Comparison of ENCODE assay signal across 34 cellular contexts in genomic region chr4:70564033-70564432, GRCh38. TPM values are rescaled to one million over a fixed set of nuclear protein-coding genes. Genes with fewer than 3 reads are reported as not detected.
DNase-seq lines count a peak whose midpoint lies in the region; ATAC-seq, FAIRE-seq and TF ChIP-seq lines count a peak whose summit lies in the region.
"Had no signal": no experiment of that assay in that cellular context is flagged by ENCODE, and none has a peak within 500 bp of the region (broad histone marks: within the 10 kb centered on the region; RNA-seq: fewer than 3 reads in every experiment).

No MANE protein-coding gene starts in this region.

- TF ChIP-seq EP300 in gastroesophageal sphincter (IDR thresholded peaks at IDR 0.05) = no peak

- TF ChIP-seq CTCF in endodermal cell (conservative IDR thresholded peaks at IDR 0.05) (no peak), gastroesophageal sphincter (IDR thresholded peaks at IDR 0.05) (no peak), foreskin fibroblast (IDR thresholded peaks at IDR 0.05; ENCODE audit: low read depth, low read length) (no peak)

- ATAC-seq in gastroesophageal sphincter = no peak
- ATAC-seq: activated CD4-positive, alpha-beta T cell treated with anti-CD3 and anti-CD28 coated beads for 36 hours; activated CD8-positive, alpha-beta T cell treated with anti-CD3 and anti-CD28 coated beads for 36 hours; activated T-helper 17 cell treated with anti-CD3 and anti-CD28 coated beads, Interleukin-2, amount 50 U/mL, for 72 hours; effector memory CD8-positive, alpha-beta T cell; lower lobe of right lung; natural killer cell; stimulated activated effector memory CD8-positive, alpha-beta T cell treated with anti-CD3 and anti-CD28 coated beads, Interleukin-12 subunit alpha, Interleukin-12 subunit beta, amount 100 ng/mL, for 72 hours had no signal

- H3K4me3 Mint-ChIP-seq in endodermal cell = peak overlapping the region; percentile 21
- H3K4me3 Mint-ChIP-seq: activated CD4-positive, alpha-beta T cell treated with anti-CD3 and anti-CD28 coated beads for 36 hours; activated CD8-positive, alpha-beta T cell treated with anti-CD3 and anti-CD28 coated beads for 36 hours; activated naive CD4-positive, alpha-beta T cell treated with anti-CD3 and anti-CD28 coated beads, Interleukin-2, amount 10 ng/mL, durations not matched to agents 7 days and 5 days; activated T-helper 17 cell treated with anti-CD3 and anti-CD28 coated beads, Interleukin-2, amount 50 U/mL, for 72 hours; CD14-positive monocyte; effector memory CD8-positive, alpha-beta T cell; natural killer cell; stimulated activated effector memory CD8-positive, alpha-beta T cell treated with anti-CD3 and anti-CD28 coated beads, Interleukin-12 subunit alpha, Interleukin-12 subunit beta, amount 100 ng/mL, for 72 hours had no signal

- no peaks in the 10 kb centered on the region for H3K27me3 ChIP-seq in endodermal cell (ENCODE audit: control insufficient read depth, insufficient read depth, low read length, poor library complexity, severe bottlenecking)
- no peaks in the 10 kb centered on the region for H3K27me3 ChIP-seq in small intestine (ENCODE audit: control insufficient read depth in 2 of 2, insufficient read depth in 2 of 2, low read length in 2 of 2)
- H3K27me3 ChIP-seq in gastroesophageal sphincter = no peaks in the 10 kb centered on the region
- H3K27me3 ChIP-seq: adrenal gland, SJCRH30 had no signal

- H3K4me1 ChIP-seq in endodermal cell (ENCODE audit: control insufficient read depth, insufficient read depth, low read length) = no peaks in the 10 kb centered on the region
- no peaks in the 10 kb centered on the region for H3K4me1 ChIP-seq in small intestine (ENCODE audit: control insufficient read depth in 2 of 2, insufficient read depth in 1 of 2, low read depth in 1 of 2, low read length in 1 of 2)
- H3K4me1 ChIP-seq in gastroesophageal sphincter = peaks cover 0 to 2% (median 0%) of the 10 kb centered on the region in 3 donors
- H3K4me1 ChIP-seq: adrenal gland, SJCRH30 had no signal

- peak; percentile 42 for DNase-seq in DMS153 (lab: John Stamatoyannopoulos, UW)
- no peak for DNase-seq in DMS153 treated with DMSO at 0.1 percent for 48 hours (lab: John Stamatoyannopoulos, UW; ENCODE audit: unreplicated experiment)
- DNase-seq in NCI-H510A treated with DMSO at 0.1 percent for 48 hours (lab: John Stamatoyannopoulos, UW) = peak; percentile 16
- DNase-seq in endodermal cell = peak; percentile 64
- DNase-seq in small intestine = peak; percentile 11
- DNase-seq in iPS-NIHi7 (ENCODE audit: extremely low spot score) = no peak
- no peak for DNase-seq in foreskin fibroblast
- DNase-seq: activated CD4-positive, alpha-beta T cell treated with anti-CD3 and anti-CD28 coated beads for 36 hours; activated CD8-positive, alpha-beta memory T cell treated with anti-CD3 and anti-CD28 coated beads, Interleukin-2, amount 50 U/mL, for 48 hours; activated CD8-positive, alpha-beta T cell treated with anti-CD3 and anti-CD28 coated beads for 36 hours; activated naive CD4-positive, alpha-beta T cell treated with anti-CD3 and anti-CD28 coated beads, Interleukin-2, amount 10 ng/mL, durations not matched to agents 7 days and 5 days; adrenal gland; central memory CD4-positive, alpha-beta T cell; cortex of kidney; effector memory CD8-positive, alpha-beta T cell; erythroblast; H7; Karpas-422; kidney glomerular epithelial cell; lower lobe of right lung; natural killer cell; NCI-H1436; occipital lobe; SJCRH30; substantia nigra; T-helper 9 cell; trophoblast cell had no signal

- WGBS in endodermal cell (ENCODE audit: insufficient coverage in 1 of 2, insufficient read length in 1 of 2), 2 experiments = 70 to 84% methylated on average over 6 to 8 of the region's 8 CpGs
- 9 to 52% (median 42%) methylated on average over 8 of the region's 8 CpGs for WGBS in small intestine, 3 donors
- 64 to 70% methylated on average over 3 to 8 of the region's 8 CpGs for WGBS in gastroesophageal sphincter (ENCODE audit: low coverage in 1 of 2), 2 donors

- no peaks in the 10 kb centered on the region for H3K36me3 Mint-ChIP-seq in endodermal cell (ENCODE audit: low read depth)
- H3K36me3 Mint-ChIP-seq: activated naive CD4-positive, alpha-beta T cell treated with anti-CD3 and anti-CD28 coated beads, Interleukin-2, amount 10 ng/mL, durations not matched to agents 7 days and 5 days; CD14-positive monocyte; natural killer cell; stimulated activated effector memory CD8-positive, alpha-beta T cell treated with anti-CD3 and anti-CD28 coated beads, Interleukin-12 subunit alpha, Interleukin-12 subunit beta, amount 100 ng/mL, for 72 hours had no signal

- H3K27ac ChIP-seq in endodermal cell (ENCODE audit: low read depth, low read length) = no peak overlapping the region
- no peak overlapping the region for H3K27ac ChIP-seq in small intestine (ENCODE audit: low read depth in 1 of 2, low read length in 1 of 2)
- no peak overlapping the region for H3K27ac ChIP-seq in gastroesophageal sphincter
- H3K27ac ChIP-seq: 22Rv1, adrenal gland, lower lobe of right lung, SJCRH30 had no signal

- H3K4me1 Mint-ChIP-seq in endodermal cell = peaks cover 25% of the 10 kb centered on the region
- H3K4me1 Mint-ChIP-seq: activated CD4-positive, alpha-beta T cell treated with anti-CD3 and anti-CD28 coated beads for 36 hours; activated naive CD4-positive, alpha-beta T cell treated with anti-CD3 and anti-CD28 coated beads, Interleukin-2, amount 10 ng/mL, durations not matched to agents 7 days and 5 days; activated T-helper 17 cell treated with anti-CD3 and anti-CD28 coated beads, Interleukin-2, amount 50 U/mL, for 72 hours; stimulated activated effector memory CD8-positive, alpha-beta T cell treated with anti-CD3 and anti-CD28 coated beads, Interleukin-12 subunit alpha, Interleukin-12 subunit beta, amount 100 ng/mL, for 72 hours had no signal

- H3K9ac ChIP-seq in endodermal cell (ENCODE audit: extremely low read depth, low read length, poor library complexity, severe bottlenecking) = no peak overlapping the region

- peak overlapping the region; percentile 77 for H3K27ac Mint-ChIP-seq in endodermal cell
- H3K27ac Mint-ChIP-seq: activated CD4-positive, alpha-beta T cell treated with anti-CD3 and anti-CD28 coated beads for 36 hours; activated CD8-positive, alpha-beta T cell treated with anti-CD3 and anti-CD28 coated beads for 36 hours; activated naive CD4-positive, alpha-beta T cell treated with anti-CD3 and anti-CD28 coated beads, Interleukin-2, amount 10 ng/mL, durations not matched to agents 7 days and 5 days; activated T-helper 17 cell treated with anti-CD3 and anti-CD28 coated beads, Interleukin-2, amount 50 U/mL, for 72 hours; CD14-positive monocyte; effector memory CD8-positive, alpha-beta T cell; natural killer cell; stimulated activated effector memory CD8-positive, alpha-beta T cell treated with anti-CD3 and anti-CD28 coated beads, Interleukin-12 subunit alpha, Interleukin-12 subunit beta, amount 100 ng/mL, for 72 hours had no signal

- H3K36me3 ChIP-seq in endodermal cell (ENCODE audit: control insufficient read depth, insufficient read depth, low read length) = no peaks in the 10 kb centered on the region
- no peaks in the 10 kb centered on the region for H3K36me3 ChIP-seq in small intestine (ENCODE audit: control insufficient read depth in 2 of 2, insufficient read depth in 2 of 2, low read length in 2 of 2)
- no peaks in the 10 kb centered on the region for H3K36me3 ChIP-seq in gastroesophageal sphincter
- H3K36me3 ChIP-seq: adrenal gland, lower lobe of right lung, SJCRH30 had no signal

- H3K9me3 ChIP-seq in endodermal cell (ENCODE audit: control insufficient read depth, low read length) = peaks cover 10% of the 10 kb centered on the region
- no peaks in the 10 kb centered on the region for H3K9me3 ChIP-seq in small intestine (ENCODE audit: control insufficient read depth, low read depth)
- no peaks in the 10 kb centered on the region for H3K9me3 ChIP-seq in gastroesophageal sphincter
- H3K9me3 ChIP-seq: adrenal gland, lower lobe of right lung, SJCRH30 had no signal

- H3K4me3 ChIP-seq in endodermal cell (ENCODE audit: low read length) (no peak overlapping the region), small intestine (ENCODE audit: low read depth in 1 of 2, low read length in 2 of 2) (no peak overlapping the region), gastroesophageal sphincter (no peak overlapping the region), foreskin fibroblast (ENCODE audit: low read depth in 1 of 2, low read length in 2 of 2) (no peak overlapping the region)
- H3K4me3 ChIP-seq: adrenal gland, lower lobe of right lung, SJCRH30 had no signal

- H3K9me3 Mint-ChIP-seq in endodermal cell = peaks cover 26% of the 10 kb centered on the region
- H3K9me3 Mint-ChIP-seq: activated CD8-positive, alpha-beta T cell treated with anti-CD3 and anti-CD28 coated beads for 36 hours; activated naive CD4-positive, alpha-beta T cell treated with anti-CD3 and anti-CD28 coated beads, Interleukin-2, amount 10 ng/mL, durations not matched to agents 7 days and 5 days; effector memory CD8-positive, alpha-beta T cell; natural killer cell; stimulated activated effector memory CD8-positive, alpha-beta T cell treated with anti-CD3 and anti-CD28 coated beads, Interleukin-12 subunit alpha, Interleukin-12 subunit beta, amount 100 ng/mL, for 72 hours had no signal

- FAIRE-seq in small intestine (lab: Jason Lieb, UNC) = no peak
- FAIRE-seq: GM12892 had no signal

- H3K27me3 Mint-ChIP-seq in endodermal cell (ENCODE audit: insufficient read depth) = peaks cover 4% of the 10 kb centered on the region
- H3K27me3 Mint-ChIP-seq: activated CD4-positive, alpha-beta T cell treated with anti-CD3 and anti-CD28 coated beads for 36 hours; activated CD8-positive, alpha-beta T cell treated with anti-CD3 and anti-CD28 coated beads for 36 hours; activated T-helper 17 cell treated with anti-CD3 and anti-CD28 coated beads, Interleukin-2, amount 50 U/mL, for 72 hours had no signal

- TF ChIP-seq POLR2A in gastroesophageal sphincter (IDR thresholded peaks at IDR 0.05) = no peak

RNA-seq across cellular contexts. Expression of gene AMBN, which starts 28.0 kb away (rescaled TPM):
- not detected for total RNA-seq in endodermal cell
- 0.18 TPM for polyA plus RNA-seq in endodermal cell (2013, experiment 1 of 2)
- polyA plus RNA-seq in endodermal cell (2013, experiment 2 of 2) = 0.33 TPM
- polyA plus RNA-seq in small intestine = not detected
- not detected for total RNA-seq in gastroesophageal sphincter
- total RNA-seq: activated CD4-positive, alpha-beta T cell treated with anti-CD3 and anti-CD28 coated beads for 36 hours; activated CD8-positive, alpha-beta T cell treated with anti-CD3 and anti-CD28 coated beads for 36 hours; activated T-helper 17 cell treated with anti-CD3 and anti-CD28 coated beads, Interleukin-2, amount 50 U/mL, for 72 hours; adrenal gland; H7; lower lobe of right lung; mononuclear cell; natural killer cell; occipital lobe; SJCRH30 had no signal
- polyA plus RNA-seq: adrenal gland, CD14-positive monocyte had no signal

RNA-seq across cellular contexts. Expression of gene AMTN, which starts 45.7 kb away (rescaled TPM):
- total RNA-seq in endodermal cell (not detected), gastroesophageal sphincter (1 to 10 TPM in 1 of 4 donors, not detected in 3; 1.2 TPM)
- not detected for polyA plus RNA-seq in endodermal cell (2013, experiment 1 of 2)
- polyA plus RNA-seq in endodermal cell (2013, experiment 2 of 2) = not detected
- polyA plus RNA-seq in small intestine = not detected
- total RNA-seq: activated CD4-positive, alpha-beta T cell treated with anti-CD3 and anti-CD28 coated beads for 36 hours; activated CD8-positive, alpha-beta T cell treated with anti-CD3 and anti-CD28 coated beads for 36 hours; activated T-helper 17 cell treated with anti-CD3 and anti-CD28 coated beads, Interleukin-2, amount 50 U/mL, for 72 hours; adrenal gland; H7; lower lobe of right lung; mononuclear cell; natural killer cell; occipital lobe had no signal
- polyA plus RNA-seq: adrenal gland, CD14-positive monocyte had no signal

Comparison
In these comparisons a context has a peak if more than half of its experiments do, and no peak if none do; other contexts are left out.
1. DNase-seq: peak in DMS153 (single experiment), NCI-H510A treated with DMSO at 0.1 percent for 48 hours (single experiment), endodermal cell (single experiment) and small intestine (single experiment); none in DMS153 treated with DMSO at 0.1 percent for 48 hours (single experiment), iPS-NIHi7 (single experiment) and foreskin fibroblast (0 of 2).